1 cellular context compared by ENCODE assay signal in the genomic region with DNA sequence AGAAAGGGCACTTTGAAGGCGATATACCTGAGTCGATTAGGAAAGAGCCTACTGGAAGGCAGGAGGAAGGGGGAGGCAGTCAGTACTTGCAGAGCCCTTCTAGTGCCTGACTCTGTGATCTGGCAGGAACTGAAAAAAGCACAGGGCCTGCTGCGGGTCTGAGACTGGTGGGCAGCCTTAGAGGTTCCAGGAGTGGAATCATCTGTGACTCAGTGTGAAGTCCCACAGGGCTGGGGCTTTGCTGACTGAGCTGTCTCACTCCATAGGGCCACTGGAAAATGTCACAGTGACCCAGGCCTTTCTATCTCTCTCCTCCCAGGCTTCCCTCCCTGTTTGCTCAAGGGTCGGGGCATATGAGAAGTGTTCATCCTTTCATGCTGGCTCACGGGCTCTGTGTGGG.
TF ChIP-seq lines count a peak whose summit lies in the region.

No MANE protein-coding gene starts in this region.

TF ChIP-seq in IMR-90, 13 proteins besides CTCF, POLR2A, EP300 and RAD21 (continued from another document):
- TF ChIP-seq, protein P1, sequence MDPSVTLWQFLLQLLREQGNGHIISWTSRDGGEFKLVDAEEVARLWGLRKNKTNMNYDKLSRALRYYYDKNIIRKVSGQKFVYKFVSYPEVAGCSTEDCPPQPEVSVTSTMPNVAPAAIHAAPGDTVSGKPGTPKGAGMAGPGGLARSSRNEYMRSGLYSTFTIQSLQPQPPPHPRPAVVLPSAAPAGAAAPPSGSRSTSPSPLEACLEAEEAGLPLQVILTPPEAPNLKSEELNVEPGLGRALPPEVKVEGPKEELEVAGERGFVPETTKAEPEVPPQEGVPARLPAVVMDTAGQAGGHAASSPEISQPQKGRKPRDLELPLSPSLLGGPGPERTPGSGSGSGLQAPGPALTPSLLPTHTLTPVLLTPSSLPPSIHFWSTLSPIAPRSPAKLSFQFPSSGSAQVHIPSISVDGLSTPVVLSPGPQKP (IDR thresholded peaks at IDR 0.05; ENCODE audit: borderline replicate concordance, low read depth, low read length) = no peak
- TF ChIP-seq BHLHE40 (IDR thresholded peaks at IDR 0.05; ENCODE audit: low read depth, low read length) (peak; percentile 49; the same call in 1 of the 2 replicates), MAFK (IDR thresholded peaks at IDR 0.05; ENCODE audit: low read depth, low read length) (peak; percentile 48), FOS (IDR thresholded peaks at IDR 0.05; ENCODE audit: low read depth, low read length) (peak; percentile 41; the same call in 1 of the 2 replicates)
